14 cellular contexts compared by ENCODE assay signal in the genomic region with DNA sequence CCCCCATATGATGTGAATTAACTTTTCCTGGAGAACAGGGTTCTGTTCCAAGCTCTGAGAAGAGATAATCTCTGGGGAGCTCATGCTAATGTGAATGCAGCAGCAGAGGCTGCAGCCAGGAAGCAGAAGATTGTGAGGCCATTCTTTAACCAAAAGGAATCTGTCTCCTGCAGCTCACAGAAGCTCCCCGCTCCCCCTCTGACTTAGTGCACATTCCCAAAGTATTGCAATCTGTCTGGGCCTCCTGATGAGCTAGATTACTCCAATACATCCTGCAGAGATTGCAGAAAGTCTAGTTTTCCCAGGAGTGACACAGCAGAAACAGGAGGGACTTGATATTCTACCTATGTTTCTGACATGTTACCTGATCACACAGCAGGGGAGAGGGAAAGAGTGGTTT.
DNase-seq lines count a peak whose midpoint lies in the region; ATAC-seq and TF ChIP-seq lines count a peak whose summit lies in the region.
"Had no signal": no experiment of that assay in that cellular context is flagged by ENCODE, and none has a peak within 500 bp of the region (broad histone marks: within the 10 kb centered on the region; RNA-seq: fewer than 3 reads in every experiment).

No MANE protein-coding gene starts in this region.

- no peak overlapping the region for H3K4me3 Mint-ChIP-seq in activated T-helper 17 cell treated with anti-CD3 and anti-CD28 coated beads, Interleukin-2, amount 50 U/mL, for 72 hours
- H3K4me3 Mint-ChIP-seq: activated naive CD4-positive, alpha-beta T cell treated with anti-CD3 and anti-CD28 coated beads for 36 hours; brain; naive thymus-derived CD4-positive, alpha-beta T cell; T-cell had no signal

- no peak overlapping the region for H3K9ac ChIP-seq in HUES64 (ENCODE audit: low read depth, low read length)
- H3K9ac ChIP-seq: BLaER1 treated with 17β-estradiol and CSF1 and Interleukin-3, amounts not matched to agents 10 nM and 100 nM had no signal

- peak; percentile 54 for ATAC-seq in SK-N-SH treated with all-trans-retinoic acid at 6 μM for 48 hours
- no peak for ATAC-seq in GM18867 (IDR thresholded peaks at IDR 0.05; ENCODE audit: unreplicated experiment)
- no peak for ATAC-seq in activated T-helper 17 cell treated with anti-CD3 and anti-CD28 coated beads, Interleukin-2, amount 50 U/mL, for 72 hours (replicated peaks)
- ATAC-seq: naive thymus-derived CD4-positive, alpha-beta T cell; T-cell had no signal

- H3K36me3 Mint-ChIP-seq in activated T-helper 17 cell treated with anti-CD3 and anti-CD28 coated beads, Interleukin-2, amount 50 U/mL, for 72 hours (ENCODE audit: low read depth): no peaks in the 10 kb centered on the region
- H3K36me3 Mint-ChIP-seq: brain; naive thymus-derived CD4-positive, alpha-beta T cell; T-cell had no signal

- no peaks in the 10 kb centered on the region for H3K27me3 ChIP-seq in HUES64 (ENCODE audit: insufficient read depth, low read length)
- H3K27me3 ChIP-seq: BLaER1 treated with 17β-estradiol and CSF1 and Interleukin-3, amounts not matched to agents 10 nM and 100 nM had no signal

- no peak overlapping the region for H3K4me3 ChIP-seq in HUES64 (ENCODE audit: low read length)
- H3K4me3 ChIP-seq in skeletal muscle cell (ENCODE audit: low read depth, low read length): no peak overlapping the region
- H3K4me3 ChIP-seq: BLaER1 treated with 17β-estradiol and CSF1 and Interleukin-3, amounts not matched to agents 10 nM and 100 nM had no signal

- WGBS in HUES64: 31% methylated on average over 1 of the region's 1 CpG

- DNase-seq in iPS DF 4.7 (ENCODE audit: extremely low read depth, low spot score) (peak; percentile 51), skeletal muscle cell (ENCODE audit: low read depth) (peak; percentile 33), RPMI8226 (no peak)
- DNase-seq: activated naive CD4-positive, alpha-beta T cell treated with anti-CD3 and anti-CD28 coated beads for 36 hours; DMS153; naive thymus-derived CD4-positive, alpha-beta T cell; NCI-H510A treated with DMSO at 0.1 percent for 48 hours; T-cell had no signal

- no peak overlapping the region for H3K27ac Mint-ChIP-seq in activated T-helper 17 cell treated with anti-CD3 and anti-CD28 coated beads, Interleukin-2, amount 50 U/mL, for 72 hours
- H3K27ac Mint-ChIP-seq: activated naive CD4-positive, alpha-beta T cell treated with anti-CD3 and anti-CD28 coated beads for 36 hours; naive thymus-derived CD4-positive, alpha-beta T cell; T-cell had no signal

- no peaks in the 10 kb centered on the region for H3K36me3 ChIP-seq in HUES64 (ENCODE audit: insufficient read depth, low read length)
- H3K36me3 ChIP-seq: BLaER1 treated with 17β-estradiol and CSF1 and Interleukin-3, amounts not matched to agents 10 nM and 100 nM had no signal

- peaks cover 29% of the 10 kb centered on the region for H3K4me1 ChIP-seq in HUES64 (ENCODE audit: insufficient read depth, low read length)
- H3K4me1 ChIP-seq: BLaER1 treated with 17β-estradiol and CSF1 and Interleukin-3, amounts not matched to agents 10 nM and 100 nM had no signal

- H3K9me3 Mint-ChIP-seq in activated T-helper 17 cell treated with anti-CD3 and anti-CD28 coated beads, Interleukin-2, amount 50 U/mL, for 72 hours: no peaks in the 10 kb centered on the region

- H3K27me3 Mint-ChIP-seq in activated T-helper 17 cell treated with anti-CD3 and anti-CD28 coated beads, Interleukin-2, amount 50 U/mL, for 72 hours: no peaks in the 10 kb centered on the region
- H3K27me3 Mint-ChIP-seq: naive thymus-derived CD4-positive, alpha-beta T cell; T-cell had no signal

- H3K4me1 Mint-ChIP-seq in activated T-helper 17 cell treated with anti-CD3 and anti-CD28 coated beads, Interleukin-2, amount 50 U/mL, for 72 hours: no peaks in the 10 kb centered on the region
- H3K4me1 Mint-ChIP-seq: T-cell had no signal

- H3K9me3 ChIP-seq in HUES64 (ENCODE audit: insufficient read depth, low read depth, low read length): no peaks in the 10 kb centered on the region

- H3K27ac ChIP-seq in HUES64 (ENCODE audit: low read depth, low read length): peak overlapping the region; percentile 51
- H3K27ac ChIP-seq: BLaER1 treated with 17β-estradiol and CSF1 and Interleukin-3, amounts not matched to agents 10 nM and 100 nM had no signal

TF ChIP-seq in SK-N-SH treated with all-trans-retinoic acid at 6 μM for 48 hours, 23 proteins besides CTCF, POLR2A, EP300 and RAD21:
- TF ChIP-seq RARB (CRISPR knock-in tag; IDR thresholded peaks at IDR 0.05) (no peak), ZNF565 (CRISPR knock-in tag; conservative IDR thresholded peaks at IDR 0.05; ENCODE audit: low read depth) (no peak), ZNF8 (CRISPR knock-in tag; IDR thresholded peaks at IDR 0.05) (no peak), ZFP30 (CRISPR knock-in tag; IDR thresholded peaks at IDR 0.05) (no peak), ZFP3 (CRISPR knock-in tag; IDR thresholded peaks at IDR 0.05) (no peak), ZC3H10 (CRISPR knock-in tag; IDR thresholded peaks at IDR 0.05) (no peak), CSDC2 (CRISPR knock-in tag; IDR thresholded peaks at IDR 0.05) (no peak), ZNF70 (CRISPR knock-in tag; IDR thresholded peaks at IDR 0.05) (no peak), PPARA (CRISPR knock-in tag; IDR thresholded peaks at IDR 0.05; ENCODE audit: borderline replicate concordance) (no peak), GLIS3 (CRISPR knock-in tag; IDR thresholded peaks at IDR 0.05) (no peak), ARNTL (CRISPR knock-in tag; IDR thresholded peaks at IDR 0.05; ENCODE audit: borderline replicate concordance, low read depth) (no peak), TCF4 (CRISPR knock-in tag; IDR thresholded peaks at IDR 0.05; ENCODE audit: borderline replicate concordance) (no peak; the same call in 1 of the 2 replicates)
- TF ChIP-seq, protein P1, sequence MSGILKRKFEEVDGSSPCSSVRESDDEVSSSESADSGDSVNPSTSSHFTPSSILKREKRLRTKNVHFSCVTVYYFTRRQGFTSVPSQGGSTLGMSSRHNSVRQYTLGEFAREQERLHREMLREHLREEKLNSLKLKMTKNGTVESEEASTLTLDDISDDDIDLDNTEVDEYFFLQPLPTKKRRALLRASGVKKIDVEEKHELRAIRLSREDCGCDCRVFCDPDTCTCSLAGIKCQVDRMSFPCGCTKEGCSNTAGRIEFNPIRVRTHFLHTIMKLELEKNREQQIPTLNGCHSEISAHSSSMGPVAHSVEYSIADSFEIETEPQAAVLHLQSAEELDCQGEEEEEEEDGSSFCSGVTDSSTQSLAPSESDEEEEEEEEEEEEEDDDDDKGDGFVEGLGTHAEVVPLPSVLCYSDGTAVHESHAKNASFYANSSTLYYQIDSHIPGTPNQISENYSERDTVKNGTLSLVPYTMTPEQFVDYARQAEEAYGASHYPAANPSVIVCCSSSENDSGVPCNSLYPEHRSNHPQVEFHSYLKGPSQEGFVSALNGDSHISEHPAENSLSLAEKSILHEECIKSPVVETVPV (CRISPR knock-in tag; IDR thresholded peaks at IDR 0.05): no peak
